ENCODE assay signal across 12 cellular contexts in the genomic region with DNA sequence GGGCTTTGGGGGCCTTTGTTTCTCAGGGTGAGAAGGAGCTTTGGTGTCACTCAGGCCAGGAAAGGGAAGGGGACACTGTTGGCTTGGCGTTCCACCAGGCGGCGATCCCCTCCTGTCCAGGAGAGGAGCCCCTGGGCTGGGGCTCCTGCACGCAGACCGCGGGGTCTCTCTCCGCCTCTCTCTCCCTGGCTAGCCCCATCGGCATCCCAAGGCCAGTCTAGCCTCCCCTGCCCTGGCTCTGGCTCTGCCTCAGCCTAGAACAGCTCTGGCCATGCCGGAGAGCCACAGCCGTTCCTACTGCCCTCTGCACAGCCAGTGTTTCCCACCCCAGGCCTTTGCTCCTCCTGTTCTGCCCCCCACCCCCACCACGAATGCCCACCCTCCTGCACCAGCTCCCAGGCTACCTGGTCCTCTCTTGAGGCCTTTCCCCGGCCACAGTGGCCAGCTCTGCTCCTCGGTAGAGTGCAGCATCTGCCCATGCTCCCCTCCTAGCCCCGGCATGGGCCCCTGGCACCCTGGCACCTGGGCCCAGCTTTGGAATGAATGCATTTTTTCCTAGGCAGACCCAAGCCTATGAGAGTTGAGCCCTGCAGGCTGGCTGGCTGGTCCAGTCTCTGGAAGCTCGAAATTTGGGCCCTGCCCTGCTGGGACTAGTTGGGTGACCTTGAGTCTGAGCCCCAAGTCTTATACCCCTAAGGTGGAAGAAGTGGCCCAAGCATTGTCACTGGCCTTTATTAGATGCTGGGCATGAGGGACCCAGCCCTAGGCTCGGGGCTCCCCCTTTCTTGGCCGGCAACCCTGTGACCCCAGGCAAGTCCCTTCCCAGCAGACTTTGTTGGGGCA. TPM values are rescaled to one million over a fixed set of nuclear protein-coding genes. Genes with fewer than 3 reads are reported as not detected.
DNase-seq lines count a peak whose midpoint lies in the region; ATAC-seq, FAIRE-seq and TF ChIP-seq lines count a peak whose summit lies in the region.
"Had no signal": no experiment of that assay in that cellular context is flagged by ENCODE, and none has a peak within 500 bp of the region (broad histone marks: within the 10 kb centered on the region; RNA-seq: fewer than 3 reads in every experiment).

No MANE protein-coding gene starts in this region.

- H3K36me3 ChIP-seq in Loucy (ENCODE audit: insufficient read depth, low read length), result peaks cover 4% of the 10 kb centered on the region; the same call in 1 of the 2 replicates
- H3K36me3 ChIP-seq in ectodermal cell (ENCODE audit: control insufficient read depth, insufficient read depth, low read length), result no peaks in the 10 kb centered on the region
- peaks cover 21 to 29% of the 10 kb centered on the region in 2 donors for H3K36me3 ChIP-seq in neuronal stem cell (replicated peaks in 1 of 2; ENCODE audit: control insufficient read depth in 2 of 2, insufficient read depth in 2 of 2, low read length in 2 of 2)
- no peaks in the 10 kb centered on the region for H3K36me3 ChIP-seq in small intestine (ENCODE audit: control insufficient read depth in 2 of 2, insufficient read depth in 2 of 2, low read length in 2 of 2)

- peak overlapping the region; percentile 61 for H2BK120ac ChIP-seq in neuronal stem cell (ENCODE audit: low read depth, low read length)

- H2AK5ac ChIP-seq in neuronal stem cell (ENCODE audit: low read depth, low read length), result peak overlapping the region; percentile 98

- intact Hi-C loops in Calu3 (cut with micrococcal nuclease; ENCODE audit: unreplicated experiment), result loop anchor here (10.0 kb wide), 1 partner anchor 189 kb away; no protein-coding TSS in a partner anchor

- H3F3A ChIP-seq in Loucy (ENCODE audit: low read depth), result no peaks in the 10 kb centered on the region

- H3K18ac ChIP-seq in neuronal stem cell (ENCODE audit: low read length), result peak overlapping the region; percentile 95

- no peak overlapping the region for H3K27ac ChIP-seq in ectodermal cell (ENCODE audit: insufficient read depth, low read depth, low read length, poor library complexity, severe bottlenecking)
- H3K27ac ChIP-seq in neuronal stem cell (replicated peaks; ENCODE audit: low read length), result no peak overlapping the region
- no peak overlapping the region for H3K27ac ChIP-seq in small intestine (ENCODE audit: low read depth in 1 of 2, low read length in 1 of 2)
- H3K27ac ChIP-seq: Peyer's patch had no signal

- ATAC-seq in HG03280 (IDR thresholded peaks at IDR 0.05; ENCODE audit: unreplicated experiment), result no peak
- ATAC-seq: HCT116 had no signal

- H3K9me2 ChIP-seq in Loucy (replicated peaks; ENCODE audit: low read depth, low read length), result no peaks in the 10 kb centered on the region

- peaks cover 14% of the 10 kb centered on the region for H3K4me1 Mint-ChIP-seq in Calu3 (ENCODE audit: low read depth, unreplicated experiment)

- H3K23ac ChIP-seq in neuronal stem cell (ENCODE audit: low read depth, low read length, poor library complexity), result no peak overlapping the region

- peaks cover 10% of the 10 kb centered on the region; the same call in 1 of the 2 replicates for H3K79me2 ChIP-seq in Loucy (ENCODE audit: insufficient read depth, low read length)

- H2BK12ac ChIP-seq in neuronal stem cell (ENCODE audit: low read length), result peak overlapping the region; percentile 14

- no peak overlapping the region for H4K91ac ChIP-seq in neuronal stem cell (ENCODE audit: low read depth, low read length, poor library complexity)

- H3K4me2 ChIP-seq in Loucy (ENCODE audit: low read depth, low read length, poor library complexity, severe bottlenecking) (peak overlapping the region; percentile 87), neuronal stem cell (ENCODE audit: insufficient read depth, low read length, poor library complexity, severe bottlenecking) (peak overlapping the region; percentile 89)

- H2BK5ac ChIP-seq in neuronal stem cell (ENCODE audit: low read length), result peak overlapping the region; percentile 87

- FAIRE-seq in small intestine (lab: Jason Lieb, UNC), result no peak
- FAIRE-seq: frontal cortex had no signal

- peaks cover 46% of the 10 kb centered on the region for H3K36me3 Mint-ChIP-seq in Calu3 (ENCODE audit: insufficient read depth, unreplicated experiment)

- H3K4me3 ChIP-seq in Loucy (ENCODE audit: low read length, poor library complexity, severe bottlenecking) (no peak overlapping the region), ectodermal cell (ENCODE audit: insufficient read depth, low read depth, low read length) (peak overlapping the region; percentile 70), neuronal stem cell (ENCODE audit: low read length in 2 of 2) (peak overlapping the region in 1 of 2 donors; percentile 82), small intestine (ENCODE audit: low read depth in 1 of 2, low read length in 2 of 2) (no peak overlapping the region)

- H3K79me1 ChIP-seq in neuronal stem cell (ENCODE audit: low read depth, low read length), result peaks cover 43% of the 10 kb centered on the region

- H2AFZ ChIP-seq in Loucy (ENCODE audit: low read length) (no peak overlapping the region), neuronal stem cell (ENCODE audit: low read length) (no peak overlapping the region)

- H2BK15ac ChIP-seq in neuronal stem cell (ENCODE audit: low read length), result no peak overlapping the region

- H3K4me1 ChIP-seq in Loucy (ENCODE audit: insufficient read depth, low read length, poor library complexity, severe bottlenecking), result peaks cover 3% of the 10 kb centered on the region
- H3K4me1 ChIP-seq in ectodermal cell (ENCODE audit: control insufficient read depth, insufficient read depth, low read length), result peaks cover 10% of the 10 kb centered on the region
- peaks cover 11 to 15% of the 10 kb centered on the region in 2 donors for H3K4me1 ChIP-seq in neuronal stem cell (ENCODE audit: control insufficient read depth in 2 of 2, insufficient read depth in 1 of 2, low read depth in 1 of 2, low read length in 2 of 2)
- H3K4me1 ChIP-seq in small intestine (ENCODE audit: control insufficient read depth in 2 of 2, insufficient read depth in 1 of 2, low read depth in 1 of 2, low read length in 1 of 2), result no peaks in the 10 kb centered on the region

- peaks cover 4% of the 10 kb centered on the region for H3K27me3 Mint-ChIP-seq in Calu3 (ENCODE audit: unreplicated experiment)

- no peaks in the 10 kb centered on the region for H3K9me3 Mint-ChIP-seq in Calu3 (ENCODE audit: low read depth, unreplicated experiment)

- no TSS peak for BruUV-seq in Calu3 (replicated peaks; lab: Mats Ljungman, UMichigan)

- H3K9ac ChIP-seq in Loucy (ENCODE audit: low read depth, low read length, poor library complexity, severe bottlenecking), result peak overlapping the region; percentile 66
- peak overlapping the region; percentile 81 for H3K9ac ChIP-seq in neuronal stem cell (ENCODE audit: low read depth, low read length, poor library complexity)

- DNase-seq in Calu3 (no peak), neuronal stem cell (ENCODE audit: low spot score) (no peak), SKM-1 (lab: John Stamatoyannopoulos, UW; ENCODE audit: unreplicated experiment) (no peak), small intestine (no peak)
- DNase-seq: activated CD4-positive, alpha-beta T cell treated with anti-CD3 and anti-CD28 coated beads, Interleukin-2, amount 50 U/mL, for 48 hours; NCI-H1092; Peyer's patch had no signal

- no peak overlapping the region for H3K27ac Mint-ChIP-seq in Calu3 (ENCODE audit: unreplicated experiment)

- no peak overlapping the region for H4K8ac ChIP-seq in neuronal stem cell (ENCODE audit: low read depth, low read length)

- no peak overlapping the region for H3K14ac ChIP-seq in neuronal stem cell (ENCODE audit: low read length)

- CTCF ChIA-PET in Calu3 (lab: Charles Lee), result interaction anchor here (0.6 to 1.4 kb wide), 3 partner anchors 13 to 413 kb away, joined by 3 to 5 read pairs (median 3); no protein-coding TSS in a partner anchor

- no peaks in the 10 kb centered on the region for H3K27me3 ChIP-seq in Loucy (ENCODE audit: insufficient read depth, low read length, poor library complexity, severe bottlenecking)
- H3K27me3 ChIP-seq in ectodermal cell (ENCODE audit: control insufficient read depth, insufficient read depth, low read length, poor library complexity, severe bottlenecking), result peaks cover 17% of the 10 kb centered on the region
- H3K27me3 ChIP-seq in neuronal stem cell (ENCODE audit: control insufficient read depth in 3 of 3, insufficient read depth in 3 of 3, low read depth in 1 of 3, low read length in 3 of 3), result peaks cover 0 to 7% (median 0%) of the 10 kb centered on the region in 3 experiments
- no peaks in the 10 kb centered on the region for H3K27me3 ChIP-seq in small intestine (ENCODE audit: control insufficient read depth in 2 of 2, insufficient read depth in 2 of 2, low read length in 2 of 2)
- H3K27me3 ChIP-seq: Peyer's patch had no signal

- H3K9me3 ChIP-seq in Loucy (ENCODE audit: insufficient read depth, low read depth, low read length), result no peaks in the 10 kb centered on the region
- no peaks in the 10 kb centered on the region for H3K9me3 ChIP-seq in ectodermal cell (ENCODE audit: control insufficient read depth, low read length)
- no peaks in the 10 kb centered on the region for H3K9me3 ChIP-seq in neuronal stem cell (replicated peaks in 1 of 2; ENCODE audit: control insufficient read depth in 2 of 2, insufficient read depth in 1 of 2, low read depth in 1 of 2, low read length in 2 of 2)
- H3K9me3 ChIP-seq in small intestine (ENCODE audit: control insufficient read depth, low read depth), result no peaks in the 10 kb centered on the region
- H3K9me3 ChIP-seq: Peyer's patch had no signal

- TF ChIP-seq CTCF in Calu3 (IDR thresholded peaks at IDR 0.05; ENCODE audit: unreplicated experiment) (no peak), Loucy (conservative IDR thresholded peaks at IDR 0.05; ENCODE audit: low read length) (0 out of 2 replicates have a peak, but pooled peaks have one; percentile 13)

- H3K4me3 Mint-ChIP-seq in Calu3 (ENCODE audit: low read depth, unreplicated experiment), result peak overlapping the region; percentile 69

- no peak overlapping the region for H3K4ac ChIP-seq in neuronal stem cell (ENCODE audit: low read length)

- WGBS in ectodermal cell, 2 experiments, result 73 to 77% methylated on average over 17 of the region's 17 CpGs
- no CpG with 5 or more reads among the region's 17 CpGs for WGBS in neuronal stem cell (ENCODE audit: extremely low coverage in 2 of 2, insufficient read length in 2 of 2, insufficient replicate concordance in 1 of 2), 2 donors
- 76 to 85% (median 84%) methylated on average over 16 to 17 of the region's 17 CpGs for WGBS in small intestine, 3 donors

- peaks cover 30% of the 10 kb centered on the region for H4K20me1 ChIP-seq in Loucy (ENCODE audit: insufficient read depth, low read length, poor library complexity, severe bottlenecking)

RNA-seq across cellular contexts. Expression of a gene that starts 2.4 kb away (rescaled TPM):
- total RNA-seq in Calu3 (2022), result 81.1 and 84.3 TPM in 2 replicates
- polyA plus RNA-seq in ectodermal cell (2013, experiment 1 of 4), result 68.2 TPM
- polyA plus RNA-seq in ectodermal cell (2013, experiment 2 of 4), result 84.3 TPM
- polyA plus RNA-seq in ectodermal cell (2013, experiment 3 of 4), result 64.7 TPM
- 79.0 TPM for polyA plus RNA-seq in ectodermal cell (2013, experiment 4 of 4)
- polyA plus RNA-seq in neuronal stem cell (2013, experiment 1 of 2), result 31.7 TPM
- 32.1 TPM for polyA plus RNA-seq in neuronal stem cell (2013, experiment 2 of 2)
- 1 to 10 TPM; 1.4 to 8.0 (median 4.7) TPM for polyA plus RNA-seq in small intestine
